ENCODE assay signal across 11 cellular contexts in the genomic region with DNA sequence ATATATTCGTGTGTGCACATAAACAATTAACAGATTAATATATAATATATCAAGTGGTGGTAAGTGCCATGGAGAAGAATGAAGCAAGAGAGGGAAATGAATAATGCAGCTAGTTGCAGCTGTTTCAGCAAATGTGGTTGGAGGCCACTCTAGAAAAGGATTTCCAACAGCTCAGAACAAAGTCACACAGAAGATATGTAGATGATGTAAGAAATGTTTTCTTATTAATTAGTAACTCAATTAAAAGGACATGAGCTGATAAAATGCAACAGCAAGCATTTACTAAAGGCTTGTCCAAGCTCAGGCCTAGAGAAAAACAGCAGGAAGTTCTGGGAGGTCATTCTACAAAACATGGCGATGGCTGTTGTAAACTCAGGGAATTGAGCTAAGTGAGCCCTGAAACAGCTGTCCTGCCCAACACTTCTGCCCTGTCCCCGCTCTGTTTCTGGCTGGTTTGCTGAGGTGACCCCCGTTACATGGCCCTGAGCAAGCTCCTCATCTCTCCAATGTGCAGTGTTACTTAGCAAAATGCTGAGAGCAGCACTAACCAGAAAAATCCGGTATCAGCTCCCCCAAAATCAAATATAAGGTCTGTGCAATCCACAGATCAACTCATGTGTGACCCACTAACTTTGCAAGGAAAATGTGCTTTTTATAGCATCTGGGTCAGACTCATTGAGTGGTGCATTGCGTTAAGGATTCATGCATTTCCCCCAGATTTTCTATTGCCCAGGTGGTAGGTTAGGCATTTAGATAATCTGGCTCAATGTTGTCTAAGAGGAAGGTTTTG. TPM values are rescaled to one million over a fixed set of nuclear protein-coding genes. Genes with fewer than 3 reads are reported as not detected.
A peak's percentile ranks its signal among the peaks of the same experiment; 100 is the strongest.
DNase-seq lines count a peak whose midpoint lies in the region; ATAC-seq and TF ChIP-seq lines count a peak whose summit lies in the region.
"Had no signal": no experiment of that assay in that cellular context is flagged by ENCODE, and none has a peak within 500 bp of the region (broad histone marks: within the 10 kb centered on the region; RNA-seq: fewer than 3 reads in every experiment).

No MANE protein-coding gene starts in this region.

- intact Hi-C loops in spleen (cut with DNase I; ENCODE audit: low total_unique reads): no loop called here
- intact Hi-C loops in vagina (cut with DNase I): no loop called here

- WGBS in spleen, 5 donors: 67 to 74% (median 72%) methylated on average over 6 of the region's 6 CpGs

- no peaks in the 10 kb centered on the region for H3K9me3 Mint-ChIP-seq in stimulated activated naive CD8-positive, alpha-beta T cell treated with anti-CD3 and anti-CD28 coated beads, Interleukin-15, Interleukin-2, amounts not matched to agents 100 ng/mL and 50 ng/mL, for 24 hours
- H3K9me3 Mint-ChIP-seq in activated naive CD8-positive, alpha-beta T cell treated with anti-CD3 and anti-CD28 coated beads, Interleukin-2, amount 50 U/mL, for 24 hours: peaks cover 5% of the 10 kb centered on the region

- H3K9me3 ChIP-seq in spleen: no peaks in the 10 kb centered on the region
- H3K9me3 ChIP-seq in vagina: no peaks in the 10 kb centered on the region

- peaks cover 77% of the 10 kb centered on the region for H3K4me1 Mint-ChIP-seq in stimulated activated naive CD8-positive, alpha-beta T cell treated with anti-CD3 and anti-CD28 coated beads, Interleukin-15, Interleukin-2, amounts not matched to agents 100 ng/mL and 50 ng/mL, for 24 hours (ENCODE audit: low read depth)
- H3K4me1 Mint-ChIP-seq in activated naive CD8-positive, alpha-beta T cell treated with anti-CD3 and anti-CD28 coated beads, Interleukin-2, amount 50 U/mL, for 24 hours: peaks cover 73% of the 10 kb centered on the region

- H3K27ac Mint-ChIP-seq in stimulated activated naive CD8-positive, alpha-beta T cell treated with anti-CD3 and anti-CD28 coated beads, Interleukin-15, Interleukin-2, amounts not matched to agents 100 ng/mL and 50 ng/mL, for 24 hours: peak overlapping the region; percentile 36
- H3K27ac Mint-ChIP-seq in activated naive CD8-positive, alpha-beta T cell treated with anti-CD3 and anti-CD28 coated beads, Interleukin-2, amount 50 U/mL, for 24 hours: peak overlapping the region; percentile 79

- H3K27me3 ChIP-seq in spleen (replicated peaks in 1 of 7): peaks cover 0 to 20% (median 0%) of the 10 kb centered on the region in 7 donors
- no peaks in the 10 kb centered on the region for H3K27me3 ChIP-seq in vagina

- peaks cover 0 to 36% (median 22%) of the 10 kb centered on the region in 6 donors for H3K4me1 ChIP-seq in spleen
- no peaks in the 10 kb centered on the region for H3K4me1 ChIP-seq in vagina

- TF ChIP-seq CTCF in spleen (IDR thresholded peaks at IDR 0.05 in 8 of 11, conservative IDR thresholded peaks at IDR 0.05 in 3 of 11) (no peak), vagina (IDR thresholded peaks at IDR 0.05) (no peak)

- H3K27ac ChIP-seq in spleen: peak overlapping the region in 1 of 8 donors; percentile 47
- H3K27ac ChIP-seq in vagina: no peak overlapping the region

- no peak for ATAC-seq in stimulated activated naive CD8-positive, alpha-beta T cell treated with anti-CD3 and anti-CD28 coated beads, Interleukin-15, Interleukin-2, amounts not matched to agents 100 U/mL and 50 U/mL, for 24 hours
- ATAC-seq in HG03457 (IDR thresholded peaks at IDR 0.05; ENCODE audit: unreplicated experiment): peak; percentile 9
- ATAC-seq in activated naive CD8-positive, alpha-beta T cell treated with anti-CD3 and anti-CD28 coated beads, Interleukin-2, amount 50 U/mL, for 24 hours: no peak

- H3K36me3 Mint-ChIP-seq in stimulated activated naive CD8-positive, alpha-beta T cell treated with anti-CD3 and anti-CD28 coated beads, Interleukin-15, Interleukin-2, amounts not matched to agents 100 ng/mL and 50 ng/mL, for 24 hours (ENCODE audit: low read depth): no peaks in the 10 kb centered on the region
- H3K36me3 Mint-ChIP-seq in activated naive CD8-positive, alpha-beta T cell treated with anti-CD3 and anti-CD28 coated beads, Interleukin-2, amount 50 U/mL, for 24 hours (ENCODE audit: low read depth): no peaks in the 10 kb centered on the region

- TF ChIP-seq POLR2A in spleen (IDR thresholded peaks at IDR 0.05): no peak
- no peak for TF ChIP-seq POLR2A in vagina (IDR thresholded peaks at IDR 0.05)

- no peaks in the 10 kb centered on the region for H3K27me3 Mint-ChIP-seq in stimulated activated naive CD8-positive, alpha-beta T cell treated with anti-CD3 and anti-CD28 coated beads, Interleukin-15, Interleukin-2, amounts not matched to agents 100 ng/mL and 50 ng/mL, for 24 hours
- no peaks in the 10 kb centered on the region for H3K27me3 Mint-ChIP-seq in activated naive CD8-positive, alpha-beta T cell treated with anti-CD3 and anti-CD28 coated beads, Interleukin-2, amount 50 U/mL, for 24 hours

- H3K4me3 ChIP-seq in spleen (peak overlapping the region in 1 of 8 donors; percentile 29), vagina (no peak overlapping the region)

- peak overlapping the region; percentile 22 for H3K4me3 Mint-ChIP-seq in stimulated activated naive CD8-positive, alpha-beta T cell treated with anti-CD3 and anti-CD28 coated beads, Interleukin-15, Interleukin-2, amounts not matched to agents 100 ng/mL and 50 ng/mL, for 24 hours
- peak overlapping the region; percentile 61 for H3K4me3 Mint-ChIP-seq in activated naive CD8-positive, alpha-beta T cell treated with anti-CD3 and anti-CD28 coated beads, Interleukin-2, amount 50 U/mL, for 24 hours

- no peaks in the 10 kb centered on the region for H3K36me3 ChIP-seq in spleen
- H3K36me3 ChIP-seq in vagina: no peaks in the 10 kb centered on the region

- DNase-seq in stimulated activated naive CD8-positive, alpha-beta T cell treated with anti-CD3 and anti-CD28 coated beads, Interleukin-15, Interleukin-2, amounts not matched to agents 100 U/mL and 50 U/mL, for 24 hours: no peak
- no peak for DNase-seq in activated naive CD8-positive, alpha-beta T cell treated with anti-CD3 and anti-CD28 coated beads, Interleukin-2, amount 50 U/mL, for 24 hours
- DNase-seq in NCI-H2081 (lab: John Stamatoyannopoulos, UW): no peak
- no peak for DNase-seq in spleen
- DNase-seq in NCI-H1105 (lab: John Stamatoyannopoulos, UW): no peak
- no peak for DNase-seq in vagina (ENCODE audit: extremely low spot score in 2 of 2)
- DNase-seq: erythroblast; NCI-H526; stimulated activated naive CD4-positive, alpha-beta T cell treated with Interleukin-2 at 50 U/mL for 16 hours had no signal

RNA-seq across cellular contexts. Expression of gene C10orf67, which starts 23.5 kb away (rescaled TPM):
- total RNA-seq in spleen: under 1 TPM in 3 of 7 donors, not detected in 4; 0.17 to 0.32 (median 0.26) TPM
- under 1 TPM; 0.02 to 0.26 (median 0.03) TPM for polyA plus RNA-seq in spleen
- total RNA-seq in vagina: not detected
